ENCODE assay signal across 33 cellular contexts in the genomic region with DNA sequence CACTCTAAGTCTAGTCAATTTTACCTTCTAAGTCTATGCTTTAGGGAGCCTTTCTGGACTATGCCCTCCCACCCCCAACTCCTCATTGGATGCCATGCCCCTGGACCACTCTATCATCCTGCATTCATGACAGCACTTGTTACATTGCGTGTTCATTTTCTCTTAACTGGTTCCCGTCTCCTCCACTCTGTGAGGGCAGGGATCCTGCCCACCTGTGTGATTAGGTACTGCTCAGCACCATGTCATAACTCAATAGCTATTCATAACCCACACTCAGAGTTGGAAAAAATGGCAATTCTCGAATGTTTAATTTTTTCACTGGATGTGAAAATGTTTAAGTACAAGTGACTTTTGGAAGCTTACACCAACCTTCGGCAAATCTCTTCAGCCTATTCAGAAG.
"Had no signal": no experiment of that assay in that cellular context is flagged by ENCODE, and none has a peak within 500 bp of the region (broad histone marks: within the 10 kb centered on the region; RNA-seq: fewer than 3 reads in every experiment).

No MANE protein-coding gene starts in this region.

- DNase-seq: Karpas-422, Kasumi-1, MG63, MM.1S, MV-4-11, NCI-H1048, NCI-H1092, NCI-H1092 treated with DMSO at 0.1 percent for 48 hours, NCI-H1105, NCI-H1105 treated with DMSO at 0.1 percent for 48 hours, NCI-H1417, NCI-H1417 treated with DMSO at 0.1 percent for 48 hours, NCI-H1436, NCI-H1436 treated with DMSO at 0.1 percent for 48 hours, NCI-H146, NCI-H1694, NCI-H1694 treated with DMSO at 0.1 percent for 48 hours, NCI-H187, NCI-H187 treated with DMSO at 0.1 percent for 48 hours, NCI-H1930, NCI-H2029, NCI-H2029 treated with DMSO at 0.1 percent for 48 hours, NCI-H2081, NCI-H2081 treated with DMSO at 0.1 percent for 48 hours, NCI-H2107, NCI-H2171, NCI-H2171 treated with DMSO at 0.1 percent for 48 hours, NCI-H2227 treated with DMSO at 0.1 percent for 48 hours, NCI-H226, NCI-H345, NCI-H446, NCI-H446 treated with DMSO at 0.1 percent for 48 hours, NCI-H510A had no signal
